Comparison of ENCODE assay signal across 8 cellular contexts in the genomic region with DNA sequence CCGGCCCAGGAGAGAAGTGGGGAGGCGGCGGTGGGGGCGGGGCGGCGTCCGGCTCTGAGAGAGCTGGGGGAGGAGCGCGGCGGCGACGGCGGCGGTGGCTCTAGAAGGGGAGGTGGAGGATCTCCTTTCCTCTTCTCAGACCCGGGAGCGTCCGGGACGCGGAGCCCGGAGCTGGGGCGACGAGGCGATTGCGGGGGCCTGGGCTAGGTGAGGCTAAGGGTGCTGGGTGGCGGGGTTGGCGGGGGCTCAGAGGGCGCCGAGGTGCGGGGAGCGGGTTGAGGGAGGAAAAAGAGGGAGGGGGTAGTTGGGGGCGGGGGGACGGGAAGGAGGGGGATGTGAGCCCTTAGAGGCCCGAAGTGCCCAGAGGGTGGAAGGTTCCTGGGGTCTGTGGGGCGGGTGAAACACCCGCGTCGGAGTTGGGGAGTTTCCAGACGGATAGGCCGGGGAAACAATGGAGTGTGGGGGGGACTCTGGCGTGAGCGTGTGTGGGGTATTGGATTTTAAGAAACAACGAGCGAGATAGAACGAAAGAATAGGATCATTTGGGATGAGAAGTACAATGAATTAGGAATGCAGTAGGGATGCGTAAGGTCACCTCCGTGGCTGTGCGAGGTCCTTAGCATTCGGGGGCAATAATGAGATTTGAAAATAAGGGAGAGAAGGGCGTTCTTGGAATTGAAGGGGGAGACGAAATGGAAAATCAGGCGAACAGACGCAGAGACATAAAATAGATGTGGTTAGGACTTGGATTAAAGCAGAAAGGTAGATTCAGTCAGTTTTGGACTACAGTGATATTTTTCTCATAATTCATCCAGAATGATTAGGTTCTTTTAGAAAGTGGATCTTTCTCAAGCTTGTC. TPM values are rescaled to one million over a fixed set of nuclear protein-coding genes. Genes with fewer than 3 reads are reported as not detected.
DNase-seq lines count a peak whose midpoint lies in the region; ATAC-seq, FAIRE-seq and TF ChIP-seq lines count a peak whose summit lies in the region.

TSS of gene SPATS2 (plus strand) at position 82 of the 859 bp plus-strand sequence. CDS start 93,551 bp downstream, outside the sequence.

- H4K20me1 ChIP-seq in keratinocyte (ENCODE audit: control insufficient read depth, extremely low read depth, insufficient read depth, low read length), result no peaks in the 10 kb centered on the region

- intact Hi-C loops in MCF 10A (cut with micrococcal nuclease), result no loop called here

- CTCF ChIA-PET in activated CD8-positive, alpha-beta memory T cell treated with anti-CD3 and anti-CD28 coated beads, Interleukin-2, amount 10 ng/mL, durations not matched to agents 7 days and 5 days (lab: Charles Lee), result interaction anchor here (0.7 to 6.2 kb wide), 18 partner anchors 8 to 599 kb away, joined by 3 to 48 read pairs (median 4); partner anchors contain the start of genes DNAJC22, FMNL3, PRPF40B and TMBIM6
- CTCF ChIA-PET in MCF 10A (lab: Yijun Ruan, JAX), result interaction anchor here (0.6 to 4.2 kb wide), 8 partner anchors 10 to 352 kb away, joined by 3 to 30 read pairs (median 4); no protein-coding TSS in a partner anchor

- H2AFZ ChIP-seq in keratinocyte (ENCODE audit: control insufficient read depth, low read length), result peak within 1 kb of the TSS; percentile 93

- no peaks in the 10 kb centered on the region for H3K27me3 ChIP-seq in keratinocyte (ENCODE audit: control insufficient read depth, extremely low read depth, insufficient read depth, low read length)

- TF ChIP-seq CTCF in MCF 10A (IDR thresholded peaks at IDR 0.05; ENCODE audit: unreplicated experiment), result no peak
- no peak for TF ChIP-seq CTCF in keratinocyte (optimal IDR thresholded peaks at IDR 0.05 in 1 of 3, IDR thresholded peaks at IDR 0.05 in 1 of 3, conservative IDR thresholded peaks at IDR 0.05 in 1 of 3; ENCODE audit: extremely low read depth in 1 of 3, insufficient read depth in 2 of 3, low read length in 3 of 3)

- H3K4me1 ChIP-seq in keratinocyte (ENCODE audit: control insufficient read depth, extremely low read depth, insufficient read depth, low read length), result peaks cover 33% of the 10 kb centered on the region

- H3K27ac ChIP-seq in keratinocyte (ENCODE audit: control insufficient read depth, insufficient read depth, low read length), result peak within 1 kb of the TSS; percentile 91

- BruUV-seq in MCF 10A (replicated peaks; lab: Mats Ljungman, UMichigan), result no TSS peak

- H3K79me2 ChIP-seq in keratinocyte (ENCODE audit: control insufficient read depth, insufficient read depth, low read length), result peaks cover 56% of the 10 kb centered on the region

- no peak for DNase-seq in activated CD8-positive, alpha-beta memory T cell treated with anti-CD3 and anti-CD28 coated beads, Interleukin-2, amount 10 ng/mL, durations not matched to agents 7 days and 5 days
- DNase-seq in activated CD8-positive, alpha-beta memory T cell treated with anti-CD3 and anti-CD28 coated beads, Interleukin-2, amount 50 U/mL, for 48 hours, result no peak
- DNase-seq in NCI-H2171 treated with DMSO at 0.1 percent for 48 hours (lab: John Stamatoyannopoulos, UW), result peak; percentile 62
- peak; percentile 27 for DNase-seq in MCF 10A (ENCODE audit: unreplicated experiment)
- no peak for DNase-seq in keratinocyte (ENCODE audit: low read depth, low spot score)
- no peak for DNase-seq in effector CD8-positive, alpha-beta T cell (lab: John Stamatoyannopoulos, UW)

- peaks cover 35% of the 10 kb centered on the region for H3K4me1 Mint-ChIP-seq in activated CD8-positive, alpha-beta memory T cell treated with anti-CD3 and anti-CD28 coated beads, Interleukin-2, amount 10 ng/mL, durations not matched to agents 7 days and 5 days
- H3K4me1 Mint-ChIP-seq in MCF 10A (ENCODE audit: insufficient read depth, unreplicated experiment), result peaks cover 24% of the 10 kb centered on the region
- H3K4me1 Mint-ChIP-seq in stimulated activated memory B cell treated with anti-CD40 and anti-IgM and Interleukin-4, amounts not matched to agents 10 μg/mL and 1 μg/mL and 100 μg/mL, for 72 hours, result peaks cover 52% of the 10 kb centered on the region

- POLR2A ChIA-PET in MCF 10A (lab: Yijun Ruan, JAX), result interaction anchor here (0.6 to 4.0 kb wide), 37 partner anchors 9 to 1834 kb away, joined by 3 to 57 read pairs (median 4); partner anchors contain the start of genes BCDIN3D, TMBIM6, TUBA1B and TUBA1C

- ATAC-seq in activated CD8-positive, alpha-beta memory T cell treated with anti-CD3 and anti-CD28 coated beads, Interleukin-2, amount 10 ng/mL, durations not matched to agents 7 days and 5 days, result no peak
- no peak for ATAC-seq in stimulated activated memory B cell treated with anti-CD40 and anti-IgM and Interleukin-4, amounts not matched to agents 10 μg/mL and 1 μg/mL and 100 μg/mL, for 72 hours
- ATAC-seq in GM19395 (IDR thresholded peaks at IDR 0.05; ENCODE audit: unreplicated experiment), result no peak

- H3K27me3 Mint-ChIP-seq in activated CD8-positive, alpha-beta memory T cell treated with anti-CD3 and anti-CD28 coated beads, Interleukin-2, amount 10 ng/mL, durations not matched to agents 7 days and 5 days, result no peaks in the 10 kb centered on the region
- H3K27me3 Mint-ChIP-seq in MCF 10A (ENCODE audit: insufficient read depth, unreplicated experiment), result no peaks in the 10 kb centered on the region
- H3K27me3 Mint-ChIP-seq in stimulated activated memory B cell treated with anti-CD40 and anti-IgM and Interleukin-4, amounts not matched to agents 10 μg/mL and 1 μg/mL and 100 μg/mL, for 72 hours, result no peaks in the 10 kb centered on the region

- no peaks in the 10 kb centered on the region for H3K9me3 ChIP-seq in keratinocyte (ENCODE audit: control insufficient read depth, low read depth, low read length)

- H3K36me3 ChIP-seq in keratinocyte (ENCODE audit: control insufficient read depth in 2 of 2, extremely low read depth in 1 of 2, insufficient read depth in 2 of 2, low read length in 2 of 2), result peaks cover 0 to 2% of the 10 kb centered on the region in 2 experiments

- peak within 1 kb of the TSS; percentile 90 for H3K4me2 ChIP-seq in keratinocyte (ENCODE audit: control insufficient read depth, extremely low read depth, insufficient read depth, low read depth, low read length)

- no peak for FAIRE-seq in keratinocyte (lab: Jason Lieb, UNC)

- dilution Hi-C loops in keratinocyte (cut with MboI; ENCODE audit: extremely low pct_ligation_motif_present, low sequenced_read_pairs), result no loop called here

- H3K4me3 Mint-ChIP-seq in activated CD8-positive, alpha-beta memory T cell treated with anti-CD3 and anti-CD28 coated beads, Interleukin-2, amount 10 ng/mL, durations not matched to agents 7 days and 5 days, result peak within 1 kb of the TSS; percentile 95
- H3K4me3 Mint-ChIP-seq in MCF 10A (ENCODE audit: unreplicated experiment), result peak within 1 kb of the TSS; percentile 80
- H3K4me3 Mint-ChIP-seq in stimulated activated memory B cell treated with anti-CD40 and anti-IgM and Interleukin-4, amounts not matched to agents 10 μg/mL and 1 μg/mL and 100 μg/mL, for 72 hours, result peak within 1 kb of the TSS; percentile 81

- H3K9me1 ChIP-seq in keratinocyte (ENCODE audit: control insufficient read depth, extremely low read depth, insufficient read depth, low read length), result no peaks in the 10 kb centered on the region

- H3K9ac ChIP-seq in keratinocyte (ENCODE audit: control insufficient read depth, extremely low read depth, insufficient read depth, low read length), result peak within 1 kb of the TSS; percentile 96

- H3K9me3 Mint-ChIP-seq in activated CD8-positive, alpha-beta memory T cell treated with anti-CD3 and anti-CD28 coated beads, Interleukin-2, amount 10 ng/mL, durations not matched to agents 7 days and 5 days (ENCODE audit: low read depth), result no peaks in the 10 kb centered on the region
- H3K9me3 Mint-ChIP-seq in MCF 10A (ENCODE audit: unreplicated experiment), result no peaks in the 10 kb centered on the region
- no peaks in the 10 kb centered on the region for H3K9me3 Mint-ChIP-seq in stimulated activated memory B cell treated with anti-CD40 and anti-IgM and Interleukin-4, amounts not matched to agents 10 μg/mL and 1 μg/mL and 100 μg/mL, for 72 hours

- H3K4me3 ChIP-seq in keratinocyte (ENCODE audit: control insufficient read depth in 2 of 3, extremely low read depth in 1 of 3, insufficient read depth in 2 of 3, low read depth in 1 of 3, low read length in 3 of 3), result peak within 1 kb of the TSS; percentile 78 to 97 (median 91)

- H3K36me3 Mint-ChIP-seq in activated CD8-positive, alpha-beta memory T cell treated with anti-CD3 and anti-CD28 coated beads, Interleukin-2, amount 10 ng/mL, durations not matched to agents 7 days and 5 days, result peaks cover 1% of the 10 kb centered on the region
- peaks cover 10% of the 10 kb centered on the region for H3K36me3 Mint-ChIP-seq in MCF 10A (ENCODE audit: insufficient read depth, unreplicated experiment)
- peaks cover 2% of the 10 kb centered on the region for H3K36me3 Mint-ChIP-seq in stimulated activated memory B cell treated with anti-CD40 and anti-IgM and Interleukin-4, amounts not matched to agents 10 μg/mL and 1 μg/mL and 100 μg/mL, for 72 hours

- H3K27ac Mint-ChIP-seq in activated CD8-positive, alpha-beta memory T cell treated with anti-CD3 and anti-CD28 coated beads, Interleukin-2, amount 10 ng/mL, durations not matched to agents 7 days and 5 days, result peak within 1 kb of the TSS; percentile 98
- H3K27ac Mint-ChIP-seq in MCF 10A (ENCODE audit: low read depth, unreplicated experiment), result peak within 1 kb of the TSS; percentile 33
- peak within 1 kb of the TSS; percentile 84 for H3K27ac Mint-ChIP-seq in stimulated activated memory B cell treated with anti-CD40 and anti-IgM and Interleukin-4, amounts not matched to agents 10 μg/mL and 1 μg/mL and 100 μg/mL, for 72 hours

RNA-seq across cellular contexts. Expression of gene SPATS2, which starts in this region (rescaled TPM):
- 10 to 100 TPM; 11.3 to 18.1 TPM for total RNA-seq in activated CD8-positive, alpha-beta memory T cell treated with anti-CD3 and anti-CD28 coated beads, Interleukin-2, amount 10 ng/mL, durations not matched to agents 7 days and 5 days
- 21.0 and 26.0 TPM in 2 replicates for total RNA-seq in MCF 10A (2022)
- polyA plus RNA-seq in keratinocyte, result 46.2 to 51.3 TPM (median 47.9 TPM) in 3 replicates
- polyA plus RNA-seq in keratinocyte (2011; ENCODE audit: low read depth), result 26.2 TPM
- 46.1 and 75.1 TPM in 2 replicates for polyA plus RNA-seq in keratinocyte (2011; cell fraction: cytosol; rRNA removed)
- 54.4 and 55.0 TPM in 2 replicates for polyA plus RNA-seq in keratinocyte (2011; cell fraction: nucleus; rRNA removed)
- polyA plus RNA-seq in keratinocyte (2012; ENCODE audit: low replicate concordance), result 13.2 and 32.0 TPM in 2 replicates
- 45.5 to 79.7 TPM (median 46.4 TPM) in 3 replicates for polyA minus RNA-seq in keratinocyte
- polyA minus RNA-seq in keratinocyte (2011; cell fraction: cytosol; rRNA and poly(A)+ RNA removed), result 50.5 TPM
- 39.5 and 62.9 TPM in 2 replicates for polyA minus RNA-seq in keratinocyte (2011; cell fraction: nucleus; rRNA and poly(A)+ RNA removed)

Comparison
In these comparisons a context has a peak if more than half of its experiments do, and no peak if none do; other contexts are left out.
1. DNase-seq: peak in NCI-H2171 treated with DMSO at 0.1 percent for 48 hours (single experiment) and MCF 10A (single experiment); none in activated CD8-positive, alpha-beta memory T cell treated with anti-CD3 and anti-CD28 coated beads, Interleukin-2, amount 10 ng/mL, durations not matched to agents 7 days and 5 days (single experiment), activated CD8-positive, alpha-beta memory T cell treated with anti-CD3 and anti-CD28 coated beads, Interleukin-2, amount 50 U/mL, for 48 hours (single experiment), keratinocyte (single experiment) and effector CD8-positive, alpha-beta T cell (single experiment).
2. H3K27ac Mint-ChIP-seq: peak in every context shown above with its lines; median percentile 98 in activated CD8-positive, alpha-beta memory T cell treated with anti-CD3 and anti-CD28 coated beads, Interleukin-2, amount 10 ng/mL, durations not matched to agents 7 days and 5 days; 84 in stimulated activated memory B cell treated with anti-CD40 and anti-IgM and Interleukin-4, amounts not matched to agents 10 μg/mL and 1 μg/mL and 100 μg/mL, for 72 hours; 33 in MCF 10A.
3. Peak in every context shown above with its lines, with median percentiles within 50 percentile points of each other: H3K4me3 Mint-ChIP-seq.